Comparison of ENCODE assay signal across 27 cellular contexts in genomic region chr12:100365411-100365810, GRCh38. TPM values are rescaled to one million over a fixed set of nuclear protein-coding genes. Genes with fewer than 3 reads are reported as not detected.
"Had no signal": no experiment of that assay in that cellular context is flagged by ENCODE, and none has a peak within 500 bp of the region (broad histone marks: within the 10 kb centered on the region; RNA-seq: fewer than 3 reads in every experiment).

No MANE protein-coding gene starts in this region.

- H3K4me1 Mint-ChIP-seq: activated naive CD4-positive, alpha-beta T cell treated with anti-CD3 and anti-CD28 coated beads, Interleukin-2, amount 50 U/mL, for 24 hours; T-helper 17 cell had no signal

- H3K4me3 Mint-ChIP-seq: activated CD8-positive, alpha-beta T cell treated with anti-CD3 and anti-CD28 coated beads, Interleukin-2, amount 10 ng/mL, durations not matched to agents 7 days and 5 days; activated naive CD4-positive, alpha-beta T cell treated with anti-CD3 and anti-CD28 coated beads, Interleukin-2, amount 50 U/mL, for 24 hours; activated T-helper 1 cell treated with anti-CD3 and anti-CD28 coated beads, Interleukin-12 subunit alpha, Interleukin-12 subunit beta, Interleukin-2, Interleukin-4 antibody, amounts not matched to agents 30 ng/mL and 10 ng/mL and 1 ng/mL, durations not matched to agents 14 hours and 24 hours and 36 hours; T-helper 17 cell; WTC11 had no signal

- DNase-seq: activated CD4-positive, alpha-beta T cell treated with anti-CD3 and anti-CD28 coated beads for 48 hours; activated CD4-positive, alpha-beta T cell treated with anti-CD3 and anti-CD28 coated beads, Interleukin-2, amount 50 U/mL, for 4 hours; activated CD4-positive, CD25-positive, alpha-beta regulatory T cell treated with anti-CD3 and anti-CD28 coated beads, Interleukin-2, amount 50 U/mL, for 72 hours; activated CD8-positive, alpha-beta memory T cell treated with anti-CD3 and anti-CD28 coated beads, Interleukin-2, amount 50 U/mL, for 48 hours; activated CD8-positive, alpha-beta T cell treated with anti-CD3 and anti-CD28 coated beads, Interleukin-2, amount 10 ng/mL, durations not matched to agents 7 days and 5 days; activated effector memory CD4-positive, alpha-beta T cell treated with Interleukin-2 at 50 U/mL for 16 hours; activated naive CD4-positive, alpha-beta T cell; activated T-cell treated with anti-CD3 and anti-CD28 coated beads, Interleukin-2, amount 50 U/mL, for 1 hour; aorta; Karpas-422; MM.1S; NCI-H1105; NCI-H1436; NCI-H1694 treated with DMSO at 0.1 percent for 48 hours; NCI-H2081; NCI-H510A treated with DMSO at 0.1 percent for 48 hours; NCI-H69; Peyer's patch; SHP77 treated with DMSO at 0.1 percent for 48 hours; T-helper 17 cell; T-helper 9 cell had no signal

- H3K9me3 Mint-ChIP-seq: activated T-helper 1 cell treated with anti-CD3 and anti-CD28 coated beads, Interleukin-12 subunit alpha, Interleukin-12 subunit beta, Interleukin-2, Interleukin-4 antibody, amounts not matched to agents 30 ng/mL and 10 ng/mL and 1 ng/mL, durations not matched to agents 14 hours and 24 hours and 36 hours had no signal

- H3K36me3 Mint-ChIP-seq: activated naive CD4-positive, alpha-beta T cell treated with anti-CD3 and anti-CD28 coated beads, Interleukin-2, amount 50 U/mL, for 24 hours had no signal

- H3K9me3 ChIP-seq: breast epithelium, Peyer's patch had no signal

- H3K36me3 ChIP-seq: breast epithelium, Peyer's patch had no signal

- H3K27ac Mint-ChIP-seq: activated CD8-positive, alpha-beta T cell treated with anti-CD3 and anti-CD28 coated beads, Interleukin-2, amount 10 ng/mL, durations not matched to agents 7 days and 5 days; activated naive CD4-positive, alpha-beta T cell treated with anti-CD3 and anti-CD28 coated beads, Interleukin-2, amount 50 U/mL, for 24 hours; activated T-helper 1 cell treated with anti-CD3 and anti-CD28 coated beads, Interleukin-12 subunit alpha, Interleukin-12 subunit beta, Interleukin-2, Interleukin-4 antibody, amounts not matched to agents 30 ng/mL and 10 ng/mL and 1 ng/mL, durations not matched to agents 14 hours and 24 hours and 36 hours; T-helper 17 cell; WTC11 had no signal

- H3K4me1 ChIP-seq: breast epithelium, Peyer's patch had no signal

- H3K4me3 ChIP-seq: breast epithelium, K562, Peyer's patch had no signal

- ATAC-seq: activated CD8-positive, alpha-beta T cell treated with anti-CD3 and anti-CD28 coated beads, Interleukin-2, amount 10 ng/mL, durations not matched to agents 7 days and 5 days; K562; T-helper 17 cell; WTC11 had no signal

- H3K27me3 ChIP-seq: breast epithelium, Peyer's patch had no signal

- H3K27ac ChIP-seq: breast epithelium, Peyer's patch, RWPE1 had no signal

RNA-seq across cellular contexts. Expression of gene SLC17A8, which starts 8.5 kb away (rescaled TPM):
- total RNA-seq: activated CD8-positive, alpha-beta T cell treated with anti-CD3 and anti-CD28 coated beads, Interleukin-2, amount 10 ng/mL, durations not matched to agents 7 days and 5 days; activated T-helper 1 cell treated with anti-CD3 and anti-CD28 coated beads, Interleukin-12 subunit alpha, Interleukin-12 subunit beta, Interleukin-2, Interleukin-4 antibody, amounts not matched to agents 30 ng/mL and 10 ng/mL and 1 ng/mL, durations not matched to agents 14 hours and 24 hours and 36 hours; aorta; breast epithelium; K562; T-helper 17 cell had no signal
- polyA plus RNA-seq: aorta had no signal
